In genomic region chr15:75029378-75030022, GRCh38 we compare ENCODE assay signal across 8 cellular contexts. TPM values are rescaled to one million over a fixed set of nuclear protein-coding genes. Genes with fewer than 3 reads are reported as not detected.
DNase-seq lines count a peak whose midpoint lies in the region; ATAC-seq lines count a peak whose summit lies in the region.

No MANE protein-coding gene starts in this region.

- DNase-seq in DMS53 treated with DMSO at 0.1 percent for 48 hours (lab: John Stamatoyannopoulos, UW; ENCODE audit: unreplicated experiment) (peak; percentile 19), NCI-H460 (ENCODE audit: extremely low read depth, low read depth) (peak; percentile 80), cerebellar cortex (ENCODE audit: low spot score) (peak; percentile 84), kidney tubule cell (ENCODE audit: low spot score) (peak; percentile 82)
- DNase-seq in activated CD4-positive, alpha-beta T cell treated with anti-CD3 and anti-CD28 coated beads for 4 hours = peak; percentile 88 to 92
- peak; percentile 72 to 87 for DNase-seq in stimulated activated CD4-positive, alpha-beta T cell treated with anti-CD3 and anti-CD28 coated beads, Interleukin-1b, Interleukin-23, amount 100 ng/mL, for 1 hour (ENCODE audit: low read depth in 2 of 2)

- ATAC-seq in HG02840 (IDR thresholded peaks at IDR 0.05; ENCODE audit: low FRiP score, unreplicated experiment) (peak; percentile 59), HG03159 (IDR thresholded peaks at IDR 0.05; ENCODE audit: unreplicated experiment) (no peak)

RNA-seq across cellular contexts. Expression of gene PPCDC, which starts 6.1 kb away (rescaled TPM):
- total RNA-seq in NCI-H460 (2014; rRNA removed; shearing (Covaris generic)) = 14.7 and 23.9 TPM in 2 replicates
- 45.3 and 48.2 TPM in 2 replicates for polyA plus RNA-seq in NCI-H460 (2014; cell fraction: nucleus; rRNA removed)

RNA-seq across cellular contexts. Expression of gene SCAMP5, which starts 34.1 kb away (rescaled TPM):
- 0.43 and 0.69 TPM in 2 replicates for total RNA-seq in NCI-H460 (2014; rRNA removed; shearing (Covaris generic))
- 0.13 and 0.49 TPM in 2 replicates for polyA plus RNA-seq in NCI-H460 (2014; cell fraction: nucleus; rRNA removed)

Comparison
In these comparisons a context has a peak if more than half of its experiments do, and no peak if none do; other contexts are left out.
1. DNase-seq: peak in every context shown above with its lines; median percentile 90 in activated CD4-positive, alpha-beta T cell treated with anti-CD3 and anti-CD28 coated beads for 4 hours; 84 in cerebellar cortex; 82 in kidney tubule cell; 80 in NCI-H460; 80 in stimulated activated CD4-positive, alpha-beta T cell treated with anti-CD3 and anti-CD28 coated beads, Interleukin-1b, Interleukin-23, amount 100 ng/mL, for 1 hour; 19 in DMS53 treated with DMSO at 0.1 percent for 48 hours.